Comparison of ENCODE assay signal across 8 cellular contexts in the genomic region with DNA sequence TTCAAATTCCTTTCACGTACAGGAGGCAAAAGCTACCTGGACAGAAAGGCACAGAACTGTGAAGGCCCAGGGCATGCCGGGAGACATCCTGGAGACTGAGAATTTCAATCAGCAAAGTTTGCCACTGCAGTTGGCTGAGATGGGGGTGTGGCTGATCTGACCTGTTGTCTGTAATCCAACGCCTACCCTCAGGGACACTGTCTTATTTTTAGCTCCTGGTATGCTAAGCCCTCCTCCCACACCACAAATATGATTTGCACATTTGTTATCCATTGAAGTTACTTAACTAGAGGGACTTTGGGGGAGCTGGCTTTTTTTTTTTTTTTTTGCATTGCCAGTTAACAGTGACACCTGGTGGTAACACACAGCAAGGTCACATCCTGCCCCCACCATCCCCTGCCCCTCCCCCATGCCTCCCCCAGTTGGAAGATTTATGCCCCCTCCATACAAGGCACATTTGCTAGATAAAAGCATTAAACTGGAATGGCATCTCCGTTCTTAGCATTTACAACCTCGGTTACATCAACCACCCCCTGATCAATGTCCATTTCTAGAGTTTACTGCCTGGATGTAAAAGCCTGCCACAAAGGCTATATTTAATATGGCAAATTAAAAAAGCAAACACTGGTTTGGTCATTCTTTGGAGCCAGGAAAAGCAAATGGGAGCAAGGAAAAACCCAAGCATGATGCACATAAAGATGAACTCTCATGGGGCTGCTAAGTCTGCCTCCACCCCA. TPM values are rescaled to one million over a fixed set of nuclear protein-coding genes. Genes with fewer than 3 reads are reported as not detected.
DNase-seq lines count a peak whose midpoint lies in the region; ATAC-seq and TF ChIP-seq lines count a peak whose summit lies in the region.

No MANE protein-coding gene starts in this region.

- H3K27me3 ChIP-seq in kidney epithelial cell (ENCODE audit: control insufficient read depth, insufficient read depth, low read length), result no peaks in the 10 kb centered on the region

- no peaks in the 10 kb centered on the region for H3K36me3 ChIP-seq in kidney epithelial cell (ENCODE audit: control insufficient read depth, insufficient read depth, low read length)

- peak; percentile 15 for DNase-seq in stimulated activated CD4-positive, alpha-beta T cell treated with anti-CD3 and anti-CD28 coated beads, Interleukin-12 subunit alpha, Interleukin-12 subunit beta, amount 100 ng/mL, for 4 hours
- no peak for DNase-seq in stimulated activated CD4-positive, alpha-beta T cell treated with anti-CD3 and anti-CD28 coated beads, Interleukin-4, amount 100 ng/mL, for 4 hours
- peak; percentile 82 for DNase-seq in MV-4-11 (lab: John Stamatoyannopoulos, UW)
- peak; percentile 87 for DNase-seq in amniotic epithelial cell (ENCODE audit: low read depth)
- DNase-seq in kidney epithelial cell (ENCODE audit: low read depth), result no peak

- H3K4me3 ChIP-seq in kidney epithelial cell (ENCODE audit: low read depth, low read length), result no peak overlapping the region

- ATAC-seq in HG03097 (IDR thresholded peaks at IDR 0.05; ENCODE audit: low FRiP score, unreplicated experiment) (no peak), HG03175 (IDR thresholded peaks at IDR 0.05; ENCODE audit: unreplicated experiment) (no peak)
- ATAC-seq in activated CD4-positive, CD25-positive, alpha-beta regulatory T cell treated with anti-CD3 and anti-CD28 coated beads, Interleukin-2, amount 50 U/mL, for 24 hours, result no peak

- peak; percentile 74 for TF ChIP-seq CTCF in kidney epithelial cell (IDR thresholded peaks at IDR 0.05; ENCODE audit: insufficient read depth, low read length, poor library complexity, severe bottlenecking)

RNA-seq across cellular contexts. Expression of a gene that starts 40.3 kb away (rescaled TPM):
- total RNA-seq in kidney epithelial cell, result 18.8 and 26.3 TPM in 2 replicates

RNA-seq across cellular contexts. Expression of a gene that starts 40.6 kb away (rescaled TPM):
- 12.7 and 21.1 TPM in 2 replicates for total RNA-seq in kidney epithelial cell

Comparison
In these comparisons a context has a peak if more than half of its experiments do, and no peak if none do; other contexts are left out.
1. DNase-seq: peak in stimulated activated CD4-positive, alpha-beta T cell treated with anti-CD3 and anti-CD28 coated beads, Interleukin-12 subunit alpha, Interleukin-12 subunit beta, amount 100 ng/mL, for 4 hours (single experiment), MV-4-11 (single experiment) and amniotic epithelial cell (single experiment); none in stimulated activated CD4-positive, alpha-beta T cell treated with anti-CD3 and anti-CD28 coated beads, Interleukin-4, amount 100 ng/mL, for 4 hours (0 of 2) and kidney epithelial cell (single experiment).